9 cellular contexts compared by ENCODE assay signal in the genomic region with DNA sequence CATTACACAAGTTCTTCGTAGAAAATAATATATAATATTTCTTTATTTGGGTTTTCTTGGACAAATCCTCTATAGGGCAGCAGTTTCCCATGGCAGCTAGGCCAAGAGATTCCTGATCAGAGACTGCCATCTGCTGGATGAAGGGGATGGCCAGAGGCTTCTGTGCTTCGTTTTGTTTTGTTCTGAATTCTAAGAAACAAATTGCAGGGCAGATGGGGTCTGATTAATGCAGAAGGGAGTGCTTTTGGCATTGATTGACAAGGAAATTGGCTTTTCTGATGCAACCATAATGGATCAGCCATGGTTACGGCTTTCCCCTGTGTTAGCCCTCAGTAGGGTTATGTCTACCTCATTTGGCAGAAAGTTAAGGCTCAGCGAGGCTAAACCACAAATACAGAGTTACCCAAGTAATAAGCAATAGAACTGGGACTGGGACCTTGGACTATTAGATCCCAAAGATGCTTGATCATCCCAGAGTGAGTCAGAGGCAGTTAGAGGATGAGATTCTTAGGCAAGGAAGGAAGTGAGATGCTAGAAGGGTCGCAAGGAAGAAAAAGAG.
DNase-seq lines count a peak whose midpoint lies in the region; ATAC-seq and TF ChIP-seq lines count a peak whose summit lies in the region.
"Had no signal": no experiment of that assay in that cellular context is flagged by ENCODE, and none has a peak within 500 bp of the region (broad histone marks: within the 10 kb centered on the region; RNA-seq: fewer than 3 reads in every experiment).

No MANE protein-coding gene starts in this region.

- no peaks in the 10 kb centered on the region; the same call in 1 of the 2 replicates for H3K27me3 ChIP-seq in OCI-LY1 (ENCODE audit: insufficient read depth, low read length)
- H3K27me3 ChIP-seq: neutrophil had no signal

- H3K9ac ChIP-seq in OCI-LY1 (ENCODE audit: low read length) = no peak overlapping the region

- H3K4me2 ChIP-seq in OCI-LY1 (ENCODE audit: low read length) = no peak overlapping the region

- H3K36me3 Mint-ChIP-seq in endothelial cell (ENCODE audit: low read depth, unreplicated experiment) = no peaks in the 10 kb centered on the region

- no peak overlapping the region for H2AFZ ChIP-seq in OCI-LY1 (ENCODE audit: low read length)

- peaks cover 12% of the 10 kb centered on the region for H3K4me1 ChIP-seq in OCI-LY1 (ENCODE audit: insufficient read depth, low read length, severe bottlenecking)
- no peaks in the 10 kb centered on the region for H3K4me1 ChIP-seq in mucosa of descending colon (ENCODE audit: low read depth)

- H3K9me3 Mint-ChIP-seq in endothelial cell (ENCODE audit: unreplicated experiment) = no peaks in the 10 kb centered on the region

- TF ChIP-seq CTCF in OCI-LY1 (IDR thresholded peaks at IDR 0.05; ENCODE audit: low read length) (peak; percentile 97), endothelial cell (IDR thresholded peaks at IDR 0.05; ENCODE audit: unreplicated experiment) (peak; percentile 48), mucosa of descending colon (IDR thresholded peaks at IDR 0.05) (peak; percentile 69)

- H3K9me2 ChIP-seq in OCI-LY1 (ENCODE audit: low read depth, low read length) = no peaks in the 10 kb centered on the region

- H3K79me2 ChIP-seq in OCI-LY1 (ENCODE audit: insufficient read depth, low read length) = no peaks in the 10 kb centered on the region

- TF ChIP-seq POLR2A in GM18505 (IDR thresholded peaks at IDR 0.05; ENCODE audit: borderline replicate concordance, extremely low read depth, insufficient read depth, insufficient read length) = no peak

- no peak overlapping the region for H3K27ac ChIP-seq in OCI-LY1 (ENCODE audit: low read depth, low read length, poor library complexity, severe bottlenecking)
- H3K27ac ChIP-seq: neutrophil had no signal

- intact Hi-C loops in mucosa of descending colon (cut with DNase I, micrococcal nuclease) = loop anchor here in 1 of 2 donors (5.0 kb wide), 1 partner anchor 1263 kb away; no protein-coding TSS in a partner anchor

- DNase-seq in AG20443 (ENCODE audit: low spot score) (peak; percentile 83), HT1080 (ENCODE audit: low read depth) (peak; percentile 53), endothelial cell (ENCODE audit: low spot score) (peak; percentile 71), mucosa of descending colon (peak in 1 of 3 donors; percentile 81)

- H3K9me3 ChIP-seq in OCI-LY1 (ENCODE audit: low read length) (peaks cover 4% of the 10 kb centered on the region; the same call in 1 of the 2 replicates), mucosa of descending colon (no peaks in the 10 kb centered on the region)
- H3K9me3 ChIP-seq: neutrophil had no signal

- peaks cover 3% of the 10 kb centered on the region for H3K4me1 Mint-ChIP-seq in endothelial cell (ENCODE audit: unreplicated experiment)

- H3K4me3 Mint-ChIP-seq in endothelial cell (ENCODE audit: unreplicated experiment) = no peak overlapping the region

- no peaks in the 10 kb centered on the region; the same call in 1 of the 2 replicates for H3K36me3 ChIP-seq in OCI-LY1 (ENCODE audit: insufficient read depth, low read length)
- H3K36me3 ChIP-seq in mucosa of descending colon (ENCODE audit: low read depth) = no peaks in the 10 kb centered on the region
- H3K36me3 ChIP-seq: neutrophil had no signal

- H3K4me3 ChIP-seq in OCI-LY1 (ENCODE audit: low read depth, low read length, poor library complexity, severe bottlenecking) = no peak overlapping the region
- H3K4me3 ChIP-seq in mucosa of descending colon = no peak overlapping the region

- H4K20me1 ChIP-seq in OCI-LY1 (ENCODE audit: insufficient read depth, low read length) = no peaks in the 10 kb centered on the region

- H3K27ac Mint-ChIP-seq in endothelial cell (ENCODE audit: unreplicated experiment) = no peak overlapping the region

- no peaks in the 10 kb centered on the region for H3F3A ChIP-seq in OCI-LY1 (ENCODE audit: insufficient read depth, low read length)

- ATAC-seq in GM18505 (IDR thresholded peaks at IDR 0.05; ENCODE audit: unreplicated experiment) (peak; percentile 61), mucosa of descending colon (peak; percentile 66), GM18867 (IDR thresholded peaks at IDR 0.05; ENCODE audit: unreplicated experiment) (no peak), GM19395 (IDR thresholded peaks at IDR 0.05; ENCODE audit: unreplicated experiment) (no peak)

- peaks cover 8% of the 10 kb centered on the region for H3K27me3 Mint-ChIP-seq in endothelial cell (ENCODE audit: unreplicated experiment)

Comparison
In these comparisons a context has a peak if more than half of its experiments do, and no peak if none do; other contexts are left out.
1. ATAC-seq: peak in GM18505 (single experiment) and mucosa of descending colon (single experiment); none in GM18867 (single experiment) and GM19395 (single experiment).
2. Peak in every context shown above with its lines, with median percentiles within 50 percentile points of each other: CTCF ChIP-seq.